Comparison of ENCODE assay signal across 13 cellular contexts in the genomic region with DNA sequence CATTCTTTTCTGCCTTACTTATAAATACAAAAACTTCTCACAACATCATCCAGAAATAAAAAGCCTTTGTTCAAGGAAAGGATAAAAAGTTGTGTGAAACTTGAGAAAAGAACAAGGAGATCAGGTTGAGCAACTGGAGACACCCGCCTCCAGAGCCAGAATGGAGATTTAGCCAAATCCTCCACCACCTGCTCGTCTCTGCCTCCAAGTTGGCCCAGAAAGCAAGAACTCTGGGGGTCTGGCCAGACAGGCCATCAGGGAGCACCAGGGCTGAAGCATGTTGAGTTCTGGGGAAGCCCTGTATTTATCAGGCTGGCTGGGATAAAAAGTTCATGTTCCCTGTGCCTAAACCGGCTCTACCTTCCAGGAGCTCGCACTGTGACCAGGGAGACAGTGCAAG. TPM values are rescaled to one million over a fixed set of nuclear protein-coding genes. Genes with fewer than 3 reads are reported as not detected.
DNase-seq lines count a peak whose midpoint lies in the region; ATAC-seq and TF ChIP-seq lines count a peak whose summit lies in the region.
"Had no signal": no experiment of that assay in that cellular context is flagged by ENCODE, and none has a peak within 500 bp of the region (broad histone marks: within the 10 kb centered on the region; RNA-seq: fewer than 3 reads in every experiment).

No MANE protein-coding gene starts in this region.

- no peak for TF ChIP-seq CTCF in esophagus squamous epithelium (IDR thresholded peaks at IDR 0.05)
- no peak for TF ChIP-seq CTCF in parathyroid adenoma (IDR thresholded peaks at IDR 0.05)
- TF ChIP-seq CTCF in vagina (IDR thresholded peaks at IDR 0.05) = no peak

- H3K9me3 ChIP-seq in esophagus squamous epithelium (no peaks in the 10 kb centered on the region), parathyroid adenoma (ENCODE audit: control insufficient read depth, low read length) (no peaks in the 10 kb centered on the region), vagina (no peaks in the 10 kb centered on the region)
- H3K9me3 ChIP-seq: SJSA1 had no signal

- H3K4me3 ChIP-seq in esophagus squamous epithelium = no peak overlapping the region
- no peak overlapping the region for H3K4me3 ChIP-seq in parathyroid adenoma (ENCODE audit: low read depth, low read length)
- H3K4me3 ChIP-seq in vagina = no peak overlapping the region
- H3K4me3 ChIP-seq: SJSA1 had no signal

- H3K4me1 Mint-ChIP-seq in activated CD8-positive, alpha-beta memory T cell treated with anti-CD3 and anti-CD28 coated beads, Interleukin-2, amount 10 ng/mL, durations not matched to agents 7 days and 5 days = peaks cover 93% of the 10 kb centered on the region

- no peak overlapping the region for H2AFZ ChIP-seq in parathyroid adenoma

- ATAC-seq in activated CD8-positive, alpha-beta memory T cell treated with anti-CD3 and anti-CD28 coated beads, Interleukin-2, amount 10 ng/mL, durations not matched to agents 7 days and 5 days = no peak
- ATAC-seq in HG03097 (IDR thresholded peaks at IDR 0.05; ENCODE audit: low FRiP score, unreplicated experiment) = no peak

- no peak for DNase-seq in activated CD8-positive, alpha-beta memory T cell treated with anti-CD3 and anti-CD28 coated beads, Interleukin-2, amount 10 ng/mL, durations not matched to agents 7 days and 5 days
- DNase-seq in activated CD8-positive, alpha-beta memory T cell treated with anti-CD3 and anti-CD28 coated beads, Interleukin-2, amount 50 U/mL, for 4 hours = no peak
- DNase-seq in esophagus squamous epithelium (lab: John Stamatoyannopoulos, UW) (no peak), vagina (ENCODE audit: extremely low spot score in 2 of 2) (no peak), HPDE6-E6E7 (ENCODE audit: extremely low spot score) (no peak), T1000 (lab: John Stamatoyannopoulos, UW) (no peak)
- DNase-seq: activated CD8-positive, alpha-beta memory T cell treated with anti-CD3 and anti-CD28 coated beads, Interleukin-2, amount 50 U/mL, for 48 hours; DND-41; NCI-H2081; NK-92 treated with Interleukin-12 subunit alpha and Interleukin-12 subunit beta, amount 100 ng/mL, for 24 hours had no signal

- H3K27ac Mint-ChIP-seq in activated CD8-positive, alpha-beta memory T cell treated with anti-CD3 and anti-CD28 coated beads, Interleukin-2, amount 10 ng/mL, durations not matched to agents 7 days and 5 days = peak overlapping the region; percentile 71

- peaks cover 10 to 53% (median 26%) of the 10 kb centered on the region in 3 donors for H3K4me1 ChIP-seq in esophagus squamous epithelium
- H3K4me1 ChIP-seq in parathyroid adenoma = peaks cover 16% of the 10 kb centered on the region
- H3K4me1 ChIP-seq in vagina = peaks cover 29% of the 10 kb centered on the region
- H3K4me1 ChIP-seq: SJSA1 had no signal

- no peak overlapping the region for H3K4me2 ChIP-seq in parathyroid adenoma (ENCODE audit: low read length)

- 63 to 69% methylated on average over 4 of the region's 4 CpGs for WGBS in esophagus squamous epithelium, 2 donors

- intact Hi-C loops in esophagus squamous epithelium (cut with DNase I) (no loop called here), vagina (cut with DNase I) (no loop called here)

- H3K9me3 Mint-ChIP-seq in activated CD8-positive, alpha-beta memory T cell treated with anti-CD3 and anti-CD28 coated beads, Interleukin-2, amount 10 ng/mL, durations not matched to agents 7 days and 5 days (ENCODE audit: low read depth) = no peaks in the 10 kb centered on the region

- no peak overlapping the region for H3K4me3 Mint-ChIP-seq in activated CD8-positive, alpha-beta memory T cell treated with anti-CD3 and anti-CD28 coated beads, Interleukin-2, amount 10 ng/mL, durations not matched to agents 7 days and 5 days

- H3K9ac ChIP-seq in parathyroid adenoma = no peak overlapping the region

- peaks cover 10% of the 10 kb centered on the region for H3K36me3 Mint-ChIP-seq in activated CD8-positive, alpha-beta memory T cell treated with anti-CD3 and anti-CD28 coated beads, Interleukin-2, amount 10 ng/mL, durations not matched to agents 7 days and 5 days

- no peak for TF ChIP-seq POLR2A in esophagus squamous epithelium (IDR thresholded peaks at IDR 0.05)
- no peak for TF ChIP-seq POLR2A in vagina (IDR thresholded peaks at IDR 0.05)

- H3K79me2 ChIP-seq in parathyroid adenoma = no peaks in the 10 kb centered on the region

- CTCF ChIA-PET in activated CD8-positive, alpha-beta memory T cell treated with anti-CD3 and anti-CD28 coated beads, Interleukin-2, amount 10 ng/mL, durations not matched to agents 7 days and 5 days (lab: Charles Lee) = no interaction called here

- no peaks in the 10 kb centered on the region for H3K27me3 Mint-ChIP-seq in activated CD8-positive, alpha-beta memory T cell treated with anti-CD3 and anti-CD28 coated beads, Interleukin-2, amount 10 ng/mL, durations not matched to agents 7 days and 5 days

- H3K36me3 ChIP-seq in esophagus squamous epithelium (no peaks in the 10 kb centered on the region), parathyroid adenoma (ENCODE audit: control insufficient read depth, insufficient read depth, low read length) (no peaks in the 10 kb centered on the region), vagina (no peaks in the 10 kb centered on the region)
- H3K36me3 ChIP-seq: SJSA1 had no signal

- no peaks in the 10 kb centered on the region for H3K27me3 ChIP-seq in esophagus squamous epithelium
- no peaks in the 10 kb centered on the region for H3K27me3 ChIP-seq in parathyroid adenoma (ENCODE audit: control insufficient read depth, insufficient read depth, low read length)
- H3K27me3 ChIP-seq in vagina = no peaks in the 10 kb centered on the region
- H3K27me3 ChIP-seq: SJSA1 had no signal

- H3K27ac ChIP-seq in esophagus squamous epithelium (peak overlapping the region; percentile 39 to 84 (median 72)), parathyroid adenoma (peak overlapping the region; percentile 42), vagina (peak overlapping the region; percentile 62)
- H3K27ac ChIP-seq: SJSA1 had no signal

RNA-seq across cellular contexts. Expression of a gene that starts 14.9 kb away (rescaled TPM):
- 10 to 100 TPM; 37.5 to 62.6 TPM for total RNA-seq in activated CD8-positive, alpha-beta memory T cell treated with anti-CD3 and anti-CD28 coated beads, Interleukin-2, amount 10 ng/mL, durations not matched to agents 7 days and 5 days
- total RNA-seq in esophagus squamous epithelium (10 to 100 TPM in 3 of 4 donors, 1 to 10 TPM in 1; 7.1 to 28.2 (median 13.0) TPM), vagina (9.6 TPM)
